19 cellular contexts compared by ENCODE assay signal in the genomic region with DNA sequence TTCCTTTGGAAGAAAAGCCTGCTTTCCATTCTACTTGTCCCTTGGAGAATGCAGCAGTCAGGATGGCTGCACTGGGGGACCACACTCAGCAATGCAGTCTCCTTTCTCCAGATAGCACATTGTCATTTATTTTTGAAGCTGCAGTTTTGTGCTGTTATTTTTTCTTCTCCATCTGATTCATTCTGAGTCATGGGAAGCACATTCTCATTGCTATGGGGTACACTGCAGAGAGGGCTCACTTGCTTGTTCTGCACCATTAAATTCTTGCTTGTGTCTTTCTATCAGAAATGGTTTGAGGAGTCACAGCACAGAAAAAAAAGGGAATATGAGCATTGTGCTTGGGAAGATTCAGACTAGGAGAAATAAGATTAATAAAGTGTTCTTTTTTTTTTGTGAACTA. TPM values are rescaled to one million over a fixed set of nuclear protein-coding genes. Genes with fewer than 3 reads are reported as not detected.
DNase-seq lines count a peak whose midpoint lies in the region; ATAC-seq, FAIRE-seq and TF ChIP-seq lines count a peak whose summit lies in the region.
"Had no signal": no experiment of that assay in that cellular context is flagged by ENCODE, and none has a peak within 500 bp of the region (broad histone marks: within the 10 kb centered on the region; RNA-seq: fewer than 3 reads in every experiment).

No MANE protein-coding gene starts in this region.

- peak; percentile 66 for FAIRE-seq in H54 (lab: Jason Lieb, UNC)

- TF ChIP-seq POLR2A in H54 (IDR thresholded peaks at IDR 0.05; ENCODE audit: low read depth, low read length), result no peak

- no peak for TF ChIP-seq CTCF in foreskin keratinocyte (conservative IDR thresholded peaks at IDR 0.05)

- no peaks in the 10 kb centered on the region for H3K4me1 ChIP-seq in adipocyte (ENCODE audit: control insufficient read depth, insufficient read depth, low read length)
- no peaks in the 10 kb centered on the region for H3K4me1 ChIP-seq in foreskin keratinocyte
- H3K4me1 ChIP-seq: colonic mucosa, left lung, sigmoid colon, vagina had no signal

- ATAC-seq in foreskin keratinocyte (peak; percentile 56), HG03095 (IDR thresholded peaks at IDR 0.05; ENCODE audit: unreplicated experiment) (no peak)
- ATAC-seq: left lung, SK-N-SH treated with all-trans-retinoic acid at 6 μM for 48 hours had no signal

- no peak overlapping the region for H3K9ac ChIP-seq in adipocyte (ENCODE audit: low read length)

- no peaks in the 10 kb centered on the region for H3K36me3 ChIP-seq in adipocyte (ENCODE audit: control insufficient read depth, insufficient read depth, low read length, severe bottlenecking)
- H3K36me3 ChIP-seq: colonic mucosa, left lung, sigmoid colon, vagina had no signal

- no peaks in the 10 kb centered on the region for H3K9me3 ChIP-seq in adipocyte (ENCODE audit: control insufficient read depth, low read length)
- H3K9me3 ChIP-seq: colonic mucosa, left lung, sigmoid colon, vagina had no signal

- DNase-seq in H54 (ENCODE audit: insufficient read length, low spot score) (no peak), adipocyte (ENCODE audit: low read depth) (peak; percentile 2), foreskin keratinocyte (peak in 1 of 2 donors; percentile 22), superior temporal gyrus (ENCODE audit: extremely low spot score) (peak; percentile 28), NCI-H1694 (lab: John Stamatoyannopoulos, UW) (no peak)
- DNase-seq in stimulated activated CD4-positive, alpha-beta T cell treated with anti-CD3 and anti-CD28 coated beads, Interleukin-4, amount 100 ng/mL, for 4 hours, result no peak
- DNase-seq: activated CD8-positive, alpha-beta memory T cell treated with anti-CD3 and anti-CD28 coated beads, Interleukin-2, amount 50 U/mL, for 48 hours; activated effector memory CD4-positive, alpha-beta T cell treated with Interleukin-2 at 50 U/mL for 16 hours; AML-193; colonic mucosa; DND-41; left lung; NCI-H1417; NCI-H2171 treated with DMSO at 0.1 percent for 48 hours; NCI-H526 treated with DMSO at 0.1 percent for 48 hours; sigmoid colon had no signal

- no peak overlapping the region for H3K27ac ChIP-seq in foreskin keratinocyte
- H3K27ac ChIP-seq: colonic mucosa, left lung, sigmoid colon, vagina had no signal

- H3K4me3 ChIP-seq in adipocyte (ENCODE audit: low read length), result no peak overlapping the region
- H3K4me3 ChIP-seq: colonic mucosa, left lung, sigmoid colon, vagina had no signal

- no peaks in the 10 kb centered on the region for H3K27me3 ChIP-seq in adipocyte (replicated peaks; ENCODE audit: control insufficient read depth, insufficient read depth, low read length)
- peaks cover 27% of the 10 kb centered on the region for H3K27me3 ChIP-seq in foreskin keratinocyte
- H3K27me3 ChIP-seq: colonic mucosa, sigmoid colon, vagina had no signal

RNA-seq across cellular contexts. Expression of a gene that starts 39.8 kb away (rescaled TPM):
- total RNA-seq in foreskin keratinocyte, result 9.0 and 11.1 TPM in 2 replicates
- polyA plus RNA-seq in foreskin keratinocyte, result 5.4 and 7.3 TPM in 2 replicates

Comparison
In these comparisons a context has a peak if more than half of its experiments do, and no peak if none do; other contexts are left out.
1. DNase-seq: peak in adipocyte (single experiment) and superior temporal gyrus (single experiment); none in H54 (single experiment), NCI-H1694 (single experiment) and stimulated activated CD4-positive, alpha-beta T cell treated with anti-CD3 and anti-CD28 coated beads, Interleukin-4, amount 100 ng/mL, for 4 hours (0 of 2).